In the genomic region with DNA sequence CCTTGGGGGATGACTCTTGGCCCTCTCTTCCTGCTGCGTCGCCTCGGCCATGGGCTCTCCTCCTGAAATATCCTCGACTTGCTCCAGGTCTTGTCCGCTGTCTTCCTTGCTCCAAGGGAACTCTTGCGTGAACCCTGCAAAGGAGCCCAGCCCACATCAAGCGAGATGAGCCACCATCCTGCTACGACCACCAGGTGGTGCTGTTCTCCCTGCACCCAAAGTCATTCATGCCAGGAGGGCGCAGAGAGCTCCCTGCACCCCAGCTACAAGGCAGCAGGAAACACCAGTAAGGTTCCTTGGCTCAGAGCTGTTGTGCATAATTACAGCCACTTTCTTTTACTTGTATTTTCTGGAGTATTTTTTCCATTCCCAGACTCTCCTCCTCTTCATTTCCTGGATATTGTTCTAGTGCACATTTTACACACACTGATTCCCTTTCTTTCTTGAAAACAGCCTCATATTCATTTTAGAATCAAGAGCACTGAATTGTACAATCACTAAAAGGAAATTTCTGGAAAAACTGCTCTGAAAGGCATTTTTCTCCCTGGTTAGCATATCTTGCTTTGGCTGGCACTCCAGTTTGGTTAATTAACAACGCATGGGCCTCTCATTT, we compare ENCODE assay signal across 8 cellular contexts.
A peak's percentile ranks its signal among the peaks of the same experiment; 100 is the strongest.
DNase-seq lines count a peak whose midpoint lies in the region; ATAC-seq lines count a peak whose summit lies in the region.

No MANE protein-coding gene starts in this region.

- no peak overlapping the region for H3K9ac ChIP-seq in NT2/D1 (ENCODE audit: insufficient read length, low read depth)

- H3K9me3 ChIP-seq in NT2/D1 (ENCODE audit: insufficient read depth, low read length) = no peaks in the 10 kb centered on the region

- peaks cover 3% of the 10 kb centered on the region for H3K4me1 ChIP-seq in NT2/D1 (ENCODE audit: insufficient read depth, insufficient read length)

- peak; percentile 4 for DNase-seq in NCI-H1436 (lab: John Stamatoyannopoulos, UW)
- no peak for DNase-seq in NCI-H1436 treated with DMSO at 0.1 percent for 48 hours (lab: John Stamatoyannopoulos, UW)
- DNase-seq in HK-2 (ENCODE audit: unreplicated experiment) = peak; percentile 48
- DNase-seq in NT2/D1 (ENCODE audit: low read depth, low spot score) = peak; percentile 75
- peak in 39 of 56 donors; percentile 4 to 74 (median 27) for DNase-seq in amygdala (lab: John Stamatoyannopoulos, UW)
- peak in 43 of 51 donors; percentile 1 to 76 (median 27) for DNase-seq in hypothalamus (lab: John Stamatoyannopoulos, UW)
- DNase-seq in stimulated activated CD4-positive, alpha-beta T cell treated with anti-CD3 and anti-CD28 coated beads, Interleukin-15, amount 100 ng/mL, for 24 hours = peak; percentile 55

- peak; percentile 94 for ATAC-seq in GM21447 (IDR thresholded peaks at IDR 0.05; ENCODE audit: unreplicated experiment)

- no peaks in the 10 kb centered on the region for H3K36me3 ChIP-seq in NT2/D1 (ENCODE audit: insufficient read depth, insufficient read length, low read length)

- H3K4me3 ChIP-seq in NT2/D1 (ENCODE audit: insufficient read length, low read depth) = no peak overlapping the region

- no peaks in the 10 kb centered on the region for H3K27me3 ChIP-seq in NT2/D1 (ENCODE audit: insufficient read depth, insufficient read length)
